19 cellular contexts compared by ENCODE assay signal in the genomic region with DNA sequence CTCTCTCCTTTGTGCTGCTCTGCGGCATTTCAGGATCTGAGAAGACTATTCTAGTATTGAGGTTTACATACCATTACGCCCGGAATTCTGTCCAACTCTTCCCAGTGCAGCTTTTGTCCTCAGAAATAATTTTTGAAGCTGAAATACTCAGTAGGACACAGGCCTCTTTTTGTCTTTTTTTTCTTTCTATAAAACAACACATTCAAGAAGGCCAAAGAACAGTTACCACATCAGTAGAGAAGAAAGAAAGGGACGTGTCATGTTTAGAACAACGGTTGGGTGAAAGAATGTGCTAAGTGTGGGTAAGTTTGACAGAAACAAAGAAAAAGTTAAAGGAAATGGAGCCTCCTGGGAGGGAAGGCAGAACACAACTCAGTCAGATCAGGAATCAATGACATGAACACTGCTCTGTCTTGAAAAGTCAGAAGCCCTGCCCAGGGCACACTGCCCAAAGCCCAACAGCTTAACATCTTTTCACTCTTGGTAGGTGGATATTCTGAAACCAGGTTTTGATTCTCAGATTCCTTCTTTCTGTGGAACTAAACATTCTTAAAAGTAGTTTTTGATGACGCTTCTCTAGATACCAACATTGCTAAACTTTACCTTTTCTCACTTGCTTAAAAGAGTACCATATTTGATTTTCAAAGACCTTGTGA.
"Had no signal": no experiment of that assay in that cellular context is flagged by ENCODE, and none has a peak within 500 bp of the region (broad histone marks: within the 10 kb centered on the region; RNA-seq: fewer than 3 reads in every experiment).

No MANE protein-coding gene starts in this region.

- H3K27ac ChIP-seq: ascending aorta, colonic mucosa, suprapubic skin, transverse colon, uterus, WERI-Rb-1 had no signal

- H3K9me3 Mint-ChIP-seq: activated naive CD4-positive, alpha-beta T cell treated with anti-CD3 and anti-CD28 coated beads, Interleukin-2, amount 50 U/mL, for 24 hours; central memory CD8-positive, alpha-beta T cell had no signal

- H3K4me3 ChIP-seq: ascending aorta, colonic mucosa, suprapubic skin, transverse colon, uterus had no signal

- H3K4me3 Mint-ChIP-seq: activated naive CD4-positive, alpha-beta T cell treated with anti-CD3 and anti-CD28 coated beads, Interleukin-2, amount 50 U/mL, for 24 hours; central memory CD8-positive, alpha-beta T cell; natural killer cell had no signal

- H3K27ac Mint-ChIP-seq: activated naive CD4-positive, alpha-beta T cell treated with anti-CD3 and anti-CD28 coated beads, Interleukin-2, amount 50 U/mL, for 24 hours; natural killer cell had no signal

- DNase-seq: activated CD4-positive, alpha-beta T cell treated with anti-CD3 and anti-CD28 coated beads, Interleukin-2, amount 50 U/mL, for 4 hours; activated gamma-delta T cell; colonic mucosa; erythroblast; left cardiac atrium; natural killer cell; occipital lobe; retina; stimulated activated CD4-positive, alpha-beta T cell treated with anti-CD3 and anti-CD28 coated beads, Interleukin-2, amount 100 ng/mL, for 24 hours; stimulated activated naive CD8-positive, alpha-beta T cell treated with anti-CD3 and anti-CD28 coated beads, Interleukin-15, Interleukin-2, amounts not matched to agents 100 U/mL and 50 U/mL, for 24 hours; SW 1271; T-helper 2 cell; transverse colon; uterus; WERI-Rb-1 had no signal

- H3K9me3 ChIP-seq: ascending aorta, colonic mucosa, suprapubic skin, transverse colon, uterus had no signal

- H3K27me3 ChIP-seq: ascending aorta, colonic mucosa, suprapubic skin, transverse colon, uterus had no signal

- H3K4me1 ChIP-seq: ascending aorta, colonic mucosa, uterus had no signal

- H3K36me3 Mint-ChIP-seq: activated naive CD4-positive, alpha-beta T cell treated with anti-CD3 and anti-CD28 coated beads, Interleukin-2, amount 50 U/mL, for 24 hours; natural killer cell had no signal

- H3K36me3 ChIP-seq: ascending aorta, colonic mucosa, suprapubic skin, transverse colon, uterus, WERI-Rb-1 had no signal

- H3K4me1 Mint-ChIP-seq: activated naive CD4-positive, alpha-beta T cell treated with anti-CD3 and anti-CD28 coated beads, Interleukin-2, amount 50 U/mL, for 24 hours; central memory CD8-positive, alpha-beta T cell; natural killer cell had no signal

- H3K27me3 Mint-ChIP-seq: activated naive CD4-positive, alpha-beta T cell treated with anti-CD3 and anti-CD28 coated beads, Interleukin-2, amount 50 U/mL, for 24 hours had no signal
